ENCODE assay signal across 24 cellular contexts in the genomic region with DNA sequence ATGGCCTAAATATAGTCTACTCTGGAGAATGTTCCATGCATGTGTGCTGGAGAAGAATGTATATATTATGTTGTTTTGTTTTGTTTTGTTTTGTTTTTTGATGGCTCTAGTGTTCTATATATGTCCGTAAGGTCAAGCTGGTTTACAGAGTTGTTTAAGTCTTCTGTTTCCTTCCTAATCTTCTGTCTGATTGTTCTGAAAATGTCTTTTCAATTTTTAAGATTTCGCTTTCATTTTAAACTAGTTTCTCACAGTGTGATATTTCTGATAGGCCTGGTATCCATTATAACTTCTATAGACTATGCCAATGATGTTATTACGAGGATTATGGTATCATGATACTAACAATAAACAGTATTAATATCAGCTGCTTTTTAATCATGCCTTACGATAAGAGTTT.
"Had no signal": no experiment of that assay in that cellular context is flagged by ENCODE, and none has a peak within 500 bp of the region (broad histone marks: within the 10 kb centered on the region; RNA-seq: fewer than 3 reads in every experiment).

No MANE protein-coding gene starts in this region.

- ATAC-seq: effector memory CD8-positive, alpha-beta T cell; esophagus mucosa; foreskin keratinocyte; gastrocnemius medialis; gastroesophageal sphincter; heart left ventricle; heart right ventricle had no signal

- H3K36me3 ChIP-seq: colonic mucosa, esophagus muscularis mucosa, esophagus squamous epithelium, gastrocnemius medialis, gastroesophageal sphincter, heart left ventricle, heart right ventricle had no signal

- H3K9me3 ChIP-seq: colonic mucosa, esophagus squamous epithelium, gastrocnemius medialis had no signal

- H3K27me3 ChIP-seq: colonic mucosa, esophagus muscularis mucosa, esophagus squamous epithelium, foreskin keratinocyte, gastrocnemius medialis, gastroesophageal sphincter, heart left ventricle, heart right ventricle had no signal

- H3K4me3 ChIP-seq: colonic mucosa, coronary artery, dorsolateral prefrontal cortex, esophagus muscularis mucosa, esophagus squamous epithelium, gastrocnemius medialis, gastroesophageal sphincter, heart left ventricle, heart right ventricle had no signal

- H3K4me1 ChIP-seq: colonic mucosa, esophagus muscularis mucosa, esophagus squamous epithelium, foreskin keratinocyte, gastrocnemius medialis, gastroesophageal sphincter, heart left ventricle, heart right ventricle had no signal

- DNase-seq: colonic mucosa; cortex of kidney; dermis blood vessel endothelial cell; dorsolateral prefrontal cortex; effector CD4-positive, alpha-beta T cell; effector CD8-positive, alpha-beta T cell; effector memory CD4-positive, alpha-beta T cell; effector memory CD8-positive, alpha-beta T cell; endodermal cell; erythroblast; esophagus squamous epithelium; foreskin fibroblast; foreskin keratinocyte; foreskin melanocyte; gastrocnemius medialis; glutamatergic neuron; head of caudate nucleus; heart left ventricle; heart right ventricle had no signal

- H3K27ac ChIP-seq: colonic mucosa, coronary artery, dorsolateral prefrontal cortex, epithelial cell of prostate, esophagus muscularis mucosa, esophagus squamous epithelium, foreskin keratinocyte, gastrocnemius medialis, gastroesophageal sphincter, heart left ventricle, heart right ventricle had no signal
